Comparison of ENCODE assay signal across 26 cellular contexts in genomic region chr6:170062904-170063220, GRCh38.
"Had no signal": no experiment of that assay in that cellular context is flagged by ENCODE, and none has a peak within 500 bp of the region (broad histone marks: within the 10 kb centered on the region; RNA-seq: fewer than 3 reads in every experiment).

No MANE protein-coding gene starts in this region.

- H3K36me3 ChIP-seq: cardiac muscle cell, left ventricle myocardium inferior, thyroid gland had no signal

- ATAC-seq: activated T-helper 17 cell treated with anti-CD3 and anti-CD28 coated beads, Interleukin-2, amount 50 U/mL, for 72 hours; body of pancreas had no signal

- H3K27ac Mint-ChIP-seq: activated T-cell treated with anti-CD3 and anti-CD28 coated beads, Interleukin-2, amount 50 U/mL, for 24 hours; activated T-helper 17 cell treated with anti-CD3 and anti-CD28 coated beads, Interleukin-2, amount 50 U/mL, for 72 hours; dendritic cell treated with granulocyte-macrophage colony-stimulating factor and Interleukin-4, amounts not matched to agents 40 ng/mL and 50 ng/mL, for 4 days; memory B cell; natural killer cell treated with Interleukin-12 subunit alpha and Interleukin-12 subunit beta and Interleukin-15 and Interleukin-18, amount 100 ng/mL, for 72 hours had no signal

- DNase-seq: activated CD4-positive, alpha-beta T cell treated with anti-CD3 and anti-CD28 coated beads, Interleukin-2, amount 50 U/mL, for 4 hours; activated CD8-positive, alpha-beta memory T cell treated with anti-CD3 and anti-CD28 coated beads for 24 hours; activated CD8-positive, alpha-beta memory T cell treated with anti-CD3 and anti-CD28 coated beads, Interleukin-2, amount 50 U/mL, for 4 hours; activated naive CD4-positive, alpha-beta T cell treated with anti-CD3 and anti-CD28 coated beads, Interleukin-2, amount 50 U/mL, for 16 hours; anterior cingulate cortex; effector CD8-positive, alpha-beta T cell; erythroblast; foreskin fibroblast; left ventricle myocardium inferior; nucleus accumbens; SK-N-SH; stimulated activated CD4-positive, alpha-beta T cell treated with anti-CD3 and anti-CD28 coated beads, Interleukin-2, amount 100 ng/mL, for 48 hours; stimulated activated naive CD4-positive, alpha-beta T cell; substantia nigra; T-helper 2 cell; thyroid gland had no signal

- H3K4me1 ChIP-seq: body of pancreas, parathyroid adenoma, thyroid gland had no signal

- H3K4me3 Mint-ChIP-seq: activated T-cell treated with anti-CD3 and anti-CD28 coated beads, Interleukin-2, amount 50 U/mL, for 24 hours; activated T-helper 17 cell treated with anti-CD3 and anti-CD28 coated beads, Interleukin-2, amount 50 U/mL, for 72 hours; dendritic cell treated with granulocyte-macrophage colony-stimulating factor and Interleukin-4, amounts not matched to agents 40 ng/mL and 50 ng/mL, for 4 days; memory B cell; natural killer cell treated with Interleukin-12 subunit alpha and Interleukin-12 subunit beta and Interleukin-15 and Interleukin-18, amount 100 ng/mL, for 72 hours had no signal

- H3K27me3 ChIP-seq: body of pancreas, cardiac muscle cell, thyroid gland had no signal

- H3K27ac ChIP-seq: body of pancreas, cardiac muscle cell, left ventricle myocardium inferior, parathyroid adenoma, thyroid gland, VCaP had no signal

- H3K9me3 Mint-ChIP-seq: activated T-cell treated with anti-CD3 and anti-CD28 coated beads, Interleukin-2, amount 50 U/mL, for 24 hours; activated T-helper 17 cell treated with anti-CD3 and anti-CD28 coated beads, Interleukin-2, amount 50 U/mL, for 72 hours; dendritic cell treated with granulocyte-macrophage colony-stimulating factor and Interleukin-4, amounts not matched to agents 40 ng/mL and 50 ng/mL, for 4 days; natural killer cell treated with Interleukin-12 subunit alpha and Interleukin-12 subunit beta and Interleukin-15 and Interleukin-18, amount 100 ng/mL, for 72 hours had no signal

- H3K27me3 Mint-ChIP-seq: activated T-cell treated with anti-CD3 and anti-CD28 coated beads, Interleukin-2, amount 50 U/mL, for 24 hours; activated T-helper 17 cell treated with anti-CD3 and anti-CD28 coated beads, Interleukin-2, amount 50 U/mL, for 72 hours had no signal

- H3K9me3 ChIP-seq: body of pancreas, left ventricle myocardium inferior, SK-N-SH, thyroid gland had no signal

- H3K4me1 Mint-ChIP-seq: activated T-helper 17 cell treated with anti-CD3 and anti-CD28 coated beads, Interleukin-2, amount 50 U/mL, for 72 hours; memory B cell had no signal

- H3K4me3 ChIP-seq: body of pancreas, cardiac muscle cell, left ventricle myocardium inferior, smooth muscle cell, thyroid gland had no signal
